In genomic region chr12:95986635-95987535, GRCh38 we compare ENCODE assay signal across 20 cellular contexts. TPM values are rescaled to one million over a fixed set of nuclear protein-coding genes. Genes with fewer than 3 reads are reported as not detected.
"Had no signal": no experiment of that assay in that cellular context is flagged by ENCODE, and none has a peak within 500 bp of the region (broad histone marks: within the 10 kb centered on the region; RNA-seq: fewer than 3 reads in every experiment).

No MANE protein-coding gene starts in this region.

- H3K27me3 ChIP-seq: suprapubic skin had no signal

- H3K4me3 ChIP-seq: left ventricle myocardium inferior, skin epidermis, suprapubic skin had no signal

- ATAC-seq: foreskin keratinocyte, natural killer cell, right cardiac atrium, T-helper 17 cell had no signal

- H3K27me3 Mint-ChIP-seq: activated CD4-positive, alpha-beta T cell treated with anti-CD3 and anti-CD28 coated beads, Interleukin-2, amount 10 ng/mL, durations not matched to agents 7 days and 5 days; stimulated activated naive CD8-positive, alpha-beta T cell treated with anti-CD3 and anti-CD28 coated beads, Interleukin-15, Interleukin-2, amounts not matched to agents 100 ng/mL and 50 ng/mL, for 24 hours; T-helper 17 cell had no signal

- H3K36me3 ChIP-seq: left ventricle myocardium inferior, suprapubic skin had no signal

- H3K27ac Mint-ChIP-seq: activated CD4-positive, alpha-beta T cell treated with anti-CD3 and anti-CD28 coated beads, Interleukin-2, amount 10 ng/mL, durations not matched to agents 7 days and 5 days; natural killer cell; stimulated activated naive CD8-positive, alpha-beta T cell treated with anti-CD3 and anti-CD28 coated beads, Interleukin-15, Interleukin-2, amounts not matched to agents 100 ng/mL and 50 ng/mL, for 24 hours; T-helper 17 cell had no signal

- H3K4me3 Mint-ChIP-seq: activated CD4-positive, alpha-beta T cell treated with anti-CD3 and anti-CD28 coated beads, Interleukin-2, amount 10 ng/mL, durations not matched to agents 7 days and 5 days; natural killer cell; stimulated activated naive CD8-positive, alpha-beta T cell treated with anti-CD3 and anti-CD28 coated beads, Interleukin-15, Interleukin-2, amounts not matched to agents 100 ng/mL and 50 ng/mL, for 24 hours; T-helper 17 cell had no signal

- H3K4me1 ChIP-seq: foreskin keratinocyte, left ventricle myocardium inferior had no signal

- H3K27ac ChIP-seq: foreskin keratinocyte, left ventricle myocardium inferior, skin epidermis, suprapubic skin had no signal

- H3K9me3 Mint-ChIP-seq: activated CD4-positive, alpha-beta T cell treated with anti-CD3 and anti-CD28 coated beads, Interleukin-2, amount 10 ng/mL, durations not matched to agents 7 days and 5 days; natural killer cell; stimulated activated naive CD8-positive, alpha-beta T cell treated with anti-CD3 and anti-CD28 coated beads, Interleukin-15, Interleukin-2, amounts not matched to agents 100 ng/mL and 50 ng/mL, for 24 hours had no signal

- H3K36me3 Mint-ChIP-seq: natural killer cell had no signal

- H3K4me1 Mint-ChIP-seq: activated CD4-positive, alpha-beta T cell treated with anti-CD3 and anti-CD28 coated beads, Interleukin-2, amount 10 ng/mL, durations not matched to agents 7 days and 5 days; natural killer cell had no signal

- H3K9me3 ChIP-seq: left ventricle myocardium inferior, suprapubic skin had no signal

- DNase-seq: activated CD4-positive, alpha-beta T cell treated with anti-CD3 and anti-CD28 coated beads, Interleukin-2, amount 10 ng/mL, durations not matched to agents 7 days and 5 days; activated CD8-positive, alpha-beta memory T cell treated with anti-CD3 and anti-CD28 coated beads for 24 hours; activated naive CD4-positive, alpha-beta T cell; activated T-cell treated with anti-CD3 and anti-CD28 coated beads for 4 hours; anterior cingulate cortex; cerebellar nuclear complex; dermis blood vessel endothelial cell; foreskin keratinocyte; left ventricle myocardium inferior; natural killer cell; nucleus accumbens; right cardiac atrium; T-helper 17 cell; trophoblast cell had no signal

RNA-seq across cellular contexts. Expression of gene HAL, which starts 9.3 kb away (rescaled TPM):
- total RNA-seq: left ventricle myocardium inferior had no signal

RNA-seq across cellular contexts. Expression of gene AMDHD1, which starts 43.8 kb away (rescaled TPM):
- total RNA-seq: dermis blood vessel endothelial cell had no signal

RNA-seq across cellular contexts. Expression of gene CCDC38, which starts 44.5 kb away (rescaled TPM):
- total RNA-seq: activated CD4-positive, alpha-beta T cell treated with anti-CD3 and anti-CD28 coated beads, Interleukin-2, amount 10 ng/mL, durations not matched to agents 7 days and 5 days; dermis blood vessel endothelial cell; foreskin keratinocyte; mucosa of gallbladder; posterior vena cava had no signal
- polyA plus RNA-seq: esophagus, foreskin keratinocyte had no signal
